Comparison of ENCODE assay signal across 23 cellular contexts in genomic region chr4:165449333-165449732, GRCh38.
"Had no signal": no experiment of that assay in that cellular context is flagged by ENCODE, and none has a peak within 500 bp of the region (broad histone marks: within the 10 kb centered on the region; RNA-seq: fewer than 3 reads in every experiment).

No MANE protein-coding gene starts in this region.

- H3K9me3 ChIP-seq: MG63, SJCRH30 had no signal

- H3K4me3 ChIP-seq: MG63, SJCRH30 had no signal

- DNase-seq: Karpas-422; KG1; MG63; NCI-H1092; NCI-H1105 treated with DMSO at 0.1 percent for 48 hours; NCI-H1436; NCI-H187; NCI-H2029; NCI-H2081 treated with DMSO at 0.1 percent for 48 hours; NCI-H2171; NCI-H226; NCI-H446; NCI-H510A; NCI-H524 treated with DMSO at 0.1 percent for 48 hours; NCI-H69; NCI-H774; NK-92 treated with Interleukin-12 subunit alpha and Interleukin-12 subunit beta, amount 100 ng/mL, for 24 hours; PC-3; SHP77 treated with DMSO at 0.1 percent for 48 hours; SJCRH30 had no signal

- H3K27ac ChIP-seq: SJCRH30 had no signal

- H3K4me1 ChIP-seq: SJCRH30 had no signal

- ATAC-seq: Panc1, PC-3, Right ventricle myocardium inferior, SK-N-SH treated with all-trans-retinoic acid at 6 μM for 48 hours had no signal

- H3K36me3 ChIP-seq: MG63, SJCRH30 had no signal

- H3K27me3 ChIP-seq: MG63, SJCRH30 had no signal
